Comparison of ENCODE assay signal across 24 cellular contexts in genomic region chr22:43203471-43203981, GRCh38. TPM values are rescaled to one million over a fixed set of nuclear protein-coding genes. Genes with fewer than 3 reads are reported as not detected.
DNase-seq lines count a peak whose midpoint lies in the region; ATAC-seq, FAIRE-seq and TF ChIP-seq lines count a peak whose summit lies in the region.
"Had no signal": no experiment of that assay in that cellular context is flagged by ENCODE, and none has a peak within 500 bp of the region (broad histone marks: within the 10 kb centered on the region; RNA-seq: fewer than 3 reads in every experiment).

No MANE protein-coding gene starts in this region.

- FAIRE-seq in H1 (lab: Jason Lieb, UNC) = no peak

- TF ChIP-seq EP300 in H1 (IDR thresholded peaks at IDR 0.05; ENCODE audit: borderline replicate concordance in 1 of 2, low read depth in 2 of 2, low read length in 2 of 2) = no peak

- H3K4me1 ChIP-seq in H1 (replicated peaks in 1 of 4; ENCODE audit: control insufficient read depth in 3 of 4, insufficient read depth in 4 of 4, low read length in 3 of 4) (peaks cover 2 to 11% (median 4%) of the 10 kb centered on the region in 4 experiments; a peak in 6 of 7 replicates), mesendoderm (ENCODE audit: control insufficient read depth, low read depth, low read length) (peaks cover 5% of the 10 kb centered on the region), aorta (ENCODE audit: control insufficient read depth in 1 of 2, insufficient read depth in 2 of 2, low read length in 2 of 2) (no peaks in the 10 kb centered on the region)
- H3K4me1 ChIP-seq: ascending aorta, left lung, transverse colon had no signal

- peak overlapping the region; percentile 89 for H4K91ac ChIP-seq in H1 (replicated peaks; ENCODE audit: insufficient read length, low read length)

- H3K9ac ChIP-seq in H1 (replicated peaks in 1 of 4; ENCODE audit: extremely low read depth in 1 of 4, low read depth in 3 of 4, low read length in 3 of 4) (no peak overlapping the region), mesendoderm (ENCODE audit: low read length) (peak overlapping the region; percentile 36)

- H3K56ac ChIP-seq in H1 (replicated peaks; ENCODE audit: insufficient read length, low read depth, low read length) = no peak overlapping the region
- peak overlapping the region; percentile 67 for H3K56ac ChIP-seq in mesendoderm (ENCODE audit: low read length)

- H3K4me2 ChIP-seq in H1 (ENCODE audit: insufficient read depth in 1 of 2, low read depth in 2 of 2, low read length in 2 of 2) (peak overlapping the region; percentile 18 to 51; a peak in 3 of 4 replicates), mesendoderm (ENCODE audit: low read length) (no peak overlapping the region)

- CTCF ChIA-PET in H1 (lab: Charles Lee; ENCODE audit: partially characterized antibody) = interaction anchor here (0.7 to 6.1 kb wide), 13 partner anchors 8 to 203 kb away, joined by 3 to 42 read pairs (median 4); no protein-coding TSS in a partner anchor

- H3K79me2 ChIP-seq in H1 (ENCODE audit: control insufficient read depth in 1 of 2, insufficient read depth in 2 of 2, low read length in 2 of 2) = no peaks in the 10 kb centered on the region
- H3K79me2 ChIP-seq in mesendoderm (ENCODE audit: control insufficient read depth, insufficient read depth, low read length) = no peaks in the 10 kb centered on the region

- H2BK5ac ChIP-seq in H1 (ENCODE audit: low read depth, low read length) (no peak overlapping the region), mesendoderm (ENCODE audit: low read length) (no peak overlapping the region)

- H3K27me3 ChIP-seq in H1 (replicated peaks in 1 of 4; ENCODE audit: control insufficient read depth in 3 of 4, extremely low read depth in 1 of 4, insufficient read depth in 3 of 4, low read length in 3 of 4) (no peaks in the 10 kb centered on the region), mesendoderm (ENCODE audit: insufficient read depth, low read length, poor library complexity) (no peaks in the 10 kb centered on the region), aorta (ENCODE audit: control insufficient read depth in 1 of 2, insufficient read depth in 2 of 2, low read length in 1 of 2) (no peaks in the 10 kb centered on the region)
- H3K27me3 ChIP-seq: ascending aorta, left lung, ovary, transverse colon had no signal

- no peak for ATAC-seq in Right ventricle myocardium inferior
- ATAC-seq in left cardiac atrium = no peak
- no peak for ATAC-seq in aorta (ENCODE audit: low FRiP score)
- ATAC-seq in GM18517 (IDR thresholded peaks at IDR 0.05; ENCODE audit: unreplicated experiment) = no peak
- ATAC-seq: CD8-positive, alpha-beta T cell; left lung; naive thymus-derived CD8-positive, alpha-beta T cell; SK-N-SH treated with all-trans-retinoic acid at 6 μM for 48 hours; stimulated activated naive CD8-positive, alpha-beta T cell treated with anti-CD3 and anti-CD28 coated beads, Interleukin-15, amount 100 ng/mL, for 72 hours had no signal

- H4K5ac ChIP-seq in H1 (ENCODE audit: insufficient read length, low read depth, low read length) = no peak overlapping the region
- no peak overlapping the region for H4K5ac ChIP-seq in mesendoderm (ENCODE audit: low read length)

- H3K27ac ChIP-seq in H1 (ENCODE audit: low read depth, low read length) = no peak overlapping the region
- H3K27ac ChIP-seq in mesendoderm (ENCODE audit: low read depth, low read length) = no peak overlapping the region
- no peak overlapping the region for H3K27ac ChIP-seq in aorta (ENCODE audit: low read depth in 1 of 2, low read length in 2 of 2)
- H3K27ac ChIP-seq: ascending aorta, left lung, ovary, transverse colon had no signal

- no peak overlapping the region for H2BK15ac ChIP-seq in H1 (ENCODE audit: low read length)
- no peak overlapping the region for H2BK15ac ChIP-seq in mesendoderm (replicated peaks; ENCODE audit: low read depth)

- H4K8ac ChIP-seq in H1 (ENCODE audit: extremely low read depth, insufficient read depth, low read length) = no peak overlapping the region; the same call in 1 of the 2 replicates
- H4K8ac ChIP-seq in mesendoderm (ENCODE audit: low read depth, low read length) = no peak overlapping the region

- POLR2A ChIA-PET in H1 (lab: Charles Lee; ENCODE audit: partially characterized antibody) = interaction anchor here (0.6 kb wide), 1 partner anchor 1455 kb away, joined by 4 read pairs; no protein-coding TSS in a partner anchor

- no peak for TF ChIP-seq POLR2A in H1 (IDR thresholded peaks at IDR 0.05; ENCODE audit: control extremely low read depth in 1 of 2, low read depth in 2 of 2, low read length in 2 of 2)

- peak; percentile 64 to 79 (median 77) for TF ChIP-seq CTCF in H1 (IDR thresholded peaks at IDR 0.05; ENCODE audit: control extremely low read depth in 1 of 3, insufficient read depth in 1 of 3, low read depth in 1 of 3, low read length in 3 of 3)

- H2AK5ac ChIP-seq in H1 (ENCODE audit: low read depth, low read length) (no peak overlapping the region), mesendoderm (ENCODE audit: low read length) (no peak overlapping the region)

- H3K36me3 ChIP-seq in H1 (ENCODE audit: control insufficient read depth in 2 of 4, insufficient read depth in 4 of 4, low read length in 3 of 4) (no peaks in the 10 kb centered on the region), mesendoderm (ENCODE audit: control insufficient read depth, insufficient read depth, low read length) (no peaks in the 10 kb centered on the region), aorta (ENCODE audit: control insufficient read depth in 1 of 2, insufficient read depth in 2 of 2, low read length in 1 of 2) (no peaks in the 10 kb centered on the region)
- H3K36me3 ChIP-seq: ascending aorta, left lung, ovary, transverse colon had no signal

- no peak overlapping the region for H3K23ac ChIP-seq in H1 (ENCODE audit: insufficient read length)
- H3K23ac ChIP-seq in mesendoderm (ENCODE audit: low read length) = no peak overlapping the region

- H2AFZ ChIP-seq in H1 (ENCODE audit: low read length) = peak overlapping the region; percentile 35; the same call in 1 of the 2 replicates

- DNase-seq in Right ventricle myocardium inferior (ENCODE audit: missing footprints) (peak; percentile 63), left cardiac atrium (no peak), H1 (ENCODE audit: low read depth in 1 of 2, low spot score in 2 of 2) (peak; percentile 70 to 82), mesendoderm (peak; percentile 86), aorta (peak; percentile 38 to 57), NCI-H526 (lab: John Stamatoyannopoulos, UW) (no peak), NCI-H510A treated with DMSO at 0.1 percent for 48 hours (lab: John Stamatoyannopoulos, UW) (no peak)
- DNase-seq: 8988T; activated CD4-positive, alpha-beta T cell treated with anti-CD3 and anti-CD28 coated beads, Interleukin-2, amount 10 ng/mL, durations not matched to agents 24 days and 14 days; activated naive CD4-positive, alpha-beta T cell treated with anti-CD3 and anti-CD28 coated beads, Interleukin-2, amount 10 ng/mL, durations not matched to agents 7 days and 5 days; caudate nucleus; CD8-positive, alpha-beta T cell; DMS 273 treated with DMSO at 0.1 percent for 48 hours; NCI-H1092; NCI-H187 treated with DMSO at 0.1 percent for 48 hours; stimulated activated CD4-positive, alpha-beta T cell treated with anti-CD3 and anti-CD28 coated beads, Interleukin-15, amount 100 ng/mL, for 24 hours; stimulated activated naive CD8-positive, alpha-beta T cell treated with anti-CD3 and anti-CD28 coated beads, Interleukin-15, amount 100 ng/mL, for 72 hours; transverse colon had no signal

- H3K9me3 ChIP-seq in H1 (ENCODE audit: insufficient read depth in 2 of 2, low read depth in 1 of 2, low read length in 1 of 2) = no peaks in the 10 kb centered on the region
- no peaks in the 10 kb centered on the region for H3K9me3 ChIP-seq in aorta (ENCODE audit: control insufficient read depth, low read length)
- H3K9me3 ChIP-seq: ascending aorta, left lung, ovary, transverse colon had no signal

- intact Hi-C loops in Right ventricle myocardium inferior (cut with DNase I) = no loop called here
- intact Hi-C loops in left cardiac atrium (cut with DNase I) = no loop called here
- intact Hi-C loops in aorta (cut with DNase I) = no loop called here

- H3K18ac ChIP-seq in H1 (ENCODE audit: extremely low read depth, low read length) (peak overlapping the region; percentile 10; the same call in 1 of the 2 replicates), mesendoderm (ENCODE audit: low read length) (no peak overlapping the region)

- H3K4me3 ChIP-seq in H1 (ENCODE audit: extremely low read depth in 1 of 4, insufficient read depth in 2 of 4, low read depth in 3 of 4, low read length in 4 of 4) (peak overlapping the region in 1 of 4 experiments; percentile 37; a peak in 1 of 8 replicates), mesendoderm (ENCODE audit: low read length) (no peak overlapping the region), aorta (ENCODE audit: low read length in 2 of 2) (no peak overlapping the region)
- H3K4me3 ChIP-seq: ascending aorta, left lung, ovary, transverse colon had no signal

- peak overlapping the region; percentile 43 for H2BK120ac ChIP-seq in H1 (replicated peaks; ENCODE audit: low read depth, low read length)
- no peak overlapping the region for H2BK120ac ChIP-seq in mesendoderm (ENCODE audit: low read depth, low read length)

- peaks cover 0 to 6% of the 10 kb centered on the region in 2 experiments for H4K20me1 ChIP-seq in H1 (replicated peaks in 1 of 2; ENCODE audit: control insufficient read depth in 1 of 2, insufficient read depth in 2 of 2, low read length in 2 of 2)

- peak; percentile 54 to 63 for TF ChIP-seq RAD21 in H1 (IDR thresholded peaks at IDR 0.05 in 1 of 2, conservative IDR thresholded peaks at IDR 0.05 in 1 of 2; ENCODE audit: low read depth in 2 of 2, low read length in 2 of 2)

- no peak overlapping the region for H3K14ac ChIP-seq in H1 (ENCODE audit: insufficient read length)

- H3K4ac ChIP-seq in H1 (replicated peaks; ENCODE audit: insufficient read length, low read depth, low read length) (no peak overlapping the region), mesendoderm (ENCODE audit: low read depth, low read length) (no peak overlapping the region)

- H2BK20ac ChIP-seq in H1 (ENCODE audit: low read length) = no peak overlapping the region

- WGBS in H1 (ENCODE audit: extremely low coverage in 1 of 2, insufficient coverage in 1 of 2, insufficient read length in 1 of 2, insufficient replicate concordance in 2 of 2, low coverage in 1 of 2, low lambda C conversion rate in 2 of 2, missing lambda C conversion rate in 1 of 2), 2 experiments = 35% methylated on average over 19 of the region's 20 CpGs; no CpG with 5 or more reads in 1 of the 2 experiments
- no CpG with 5 or more reads among the region's 20 CpGs for WGBS in mesendoderm (ENCODE audit: extremely low coverage, insufficient coverage, low lambda C conversion rate)
- WGBS in aorta, 2 donors = 64 to 66% methylated on average over 19 to 20 of the region's 20 CpGs

- peaks cover 9% of the 10 kb centered on the region; the same call in 1 of the 2 replicates for H3K23me2 ChIP-seq in H1 (ENCODE audit: low read depth, low read length)

- no peaks in the 10 kb centered on the region for H3K79me1 ChIP-seq in H1 (ENCODE audit: low read depth, low read length)
- H3K79me1 ChIP-seq in mesendoderm (ENCODE audit: low read length) = no peaks in the 10 kb centered on the region

- no peak overlapping the region for H2BK12ac ChIP-seq in H1 (ENCODE audit: low read depth, low read length)

RNA-seq across cellular contexts. Expression of gene TTLL12, which starts 16.6 kb away (rescaled TPM):
- total RNA-seq in Right ventricle myocardium inferior = 13.2 TPM
- 10 to 100 TPM in 1 of 2 donors, 1 to 10 TPM in 1; 9.3 to 10.3 TPM for total RNA-seq in left cardiac atrium
- total RNA-seq in H1 (2021; fragmentation: NEBNext Ultra II Directional; extraction: Animal tissue kit (Norgen Biotek cat#: 25700)) = 124 and 125 TPM in 2 replicates
- 101 and 152 TPM in 2 replicates for polyA plus RNA-seq in H1 (2011; rRNA removed)
- 63.8 TPM for polyA plus RNA-seq in H1 (2011; cell fraction: cytosol; rRNA removed)
- polyA plus RNA-seq in H1 (2011; cell fraction: nucleus; rRNA removed) = 119 TPM
- 78.9 to 105 TPM (median 98.6 TPM) in 4 replicates for polyA plus RNA-seq in H1 (2012, experiment 1 of 2)
- polyA plus RNA-seq in H1 (2012, experiment 2 of 2) = 117 TPM
- polyA plus RNA-seq in H1 (2013, experiment 1 of 2) = 71.1 TPM
- polyA plus RNA-seq in H1 (2013, experiment 2 of 2) = 74.2 TPM
- 50.6 and 56.1 TPM in 2 replicates for polyA minus RNA-seq in H1 (2011; rRNA and poly(A)+ RNA removed)
- polyA minus RNA-seq in H1 (2011; cell fraction: cytosol; rRNA and poly(A)+ RNA removed) = 63.1 TPM
- polyA minus RNA-seq in H1 (2011; cell fraction: nucleus; rRNA and poly(A)+ RNA removed) = 34.2 TPM
- polyA plus RNA-seq in mesendoderm (2013, experiment 1 of 2) = 58.0 TPM
- 56.8 TPM for polyA plus RNA-seq in mesendoderm (2013, experiment 2 of 2)
- total RNA-seq in aorta = 10 to 100 TPM; 13.1 to 16.4 TPM
- 10 to 100 TPM; 12.2 to 13.6 TPM for polyA plus RNA-seq in aorta

RNA-seq across cellular contexts. Expression of gene TSPO, which starts 52.2 kb away (rescaled TPM):
- total RNA-seq in Right ventricle myocardium inferior (136 TPM), left cardiac atrium (100 to 1,000 TPM in 1 of 2 donors, 10 to 100 TPM in 1; 96.2 to 147 TPM), aorta (100 to 1,000 TPM in 1 of 2 donors, 10 to 100 TPM in 1; 88.7 to 120 TPM)
- 19.2 and 19.9 TPM in 2 replicates for total RNA-seq in H1 (2021; fragmentation: NEBNext Ultra II Directional; extraction: Animal tissue kit (Norgen Biotek cat#: 25700))
- polyA plus RNA-seq in H1 (2011; rRNA removed) (51.5 and 63.4 TPM in 2 replicates), aorta (100 to 1,000 TPM; 287 to 311 TPM)
- polyA plus RNA-seq in H1 (2011; cell fraction: cytosol; rRNA removed) = 31.2 TPM
- polyA plus RNA-seq in H1 (2011; cell fraction: nucleus; rRNA removed) = 31.8 TPM
- 9.5 to 28.2 TPM (median 19.1 TPM) in 4 replicates for polyA plus RNA-seq in H1 (2012, experiment 1 of 2)
- 21.4 TPM for polyA plus RNA-seq in H1 (2012, experiment 2 of 2)
- 37.2 TPM for polyA plus RNA-seq in H1 (2013, experiment 1 of 2)
- 37.9 TPM for polyA plus RNA-seq in H1 (2013, experiment 2 of 2)
- 1.3 and 4.3 TPM in 2 replicates for polyA minus RNA-seq in H1 (2011; rRNA and poly(A)+ RNA removed)
- polyA minus RNA-seq in H1 (2011; cell fraction: cytosol; rRNA and poly(A)+ RNA removed) = 9.0 TPM
- polyA minus RNA-seq in H1 (2011; cell fraction: nucleus; rRNA and poly(A)+ RNA removed) = 7.9 TPM
- polyA plus RNA-seq in mesendoderm (2013, experiment 1 of 2) = 8.7 TPM
- 8.6 TPM for polyA plus RNA-seq in mesendoderm (2013, experiment 2 of 2)

Comparison
In these comparisons a context has a peak if more than half of its experiments do, and no peak if none do; other contexts are left out.
1. DNase-seq: peak in Right ventricle myocardium inferior (single experiment), H1 (2 of 2), mesendoderm (single experiment) and aorta (2 of 2); none in left cardiac atrium (single experiment), NCI-H526 (0 of 2) and NCI-H510A treated with DMSO at 0.1 percent for 48 hours (single experiment).